ENCODE assay signal across 1 cellular context in the genomic region with DNA sequence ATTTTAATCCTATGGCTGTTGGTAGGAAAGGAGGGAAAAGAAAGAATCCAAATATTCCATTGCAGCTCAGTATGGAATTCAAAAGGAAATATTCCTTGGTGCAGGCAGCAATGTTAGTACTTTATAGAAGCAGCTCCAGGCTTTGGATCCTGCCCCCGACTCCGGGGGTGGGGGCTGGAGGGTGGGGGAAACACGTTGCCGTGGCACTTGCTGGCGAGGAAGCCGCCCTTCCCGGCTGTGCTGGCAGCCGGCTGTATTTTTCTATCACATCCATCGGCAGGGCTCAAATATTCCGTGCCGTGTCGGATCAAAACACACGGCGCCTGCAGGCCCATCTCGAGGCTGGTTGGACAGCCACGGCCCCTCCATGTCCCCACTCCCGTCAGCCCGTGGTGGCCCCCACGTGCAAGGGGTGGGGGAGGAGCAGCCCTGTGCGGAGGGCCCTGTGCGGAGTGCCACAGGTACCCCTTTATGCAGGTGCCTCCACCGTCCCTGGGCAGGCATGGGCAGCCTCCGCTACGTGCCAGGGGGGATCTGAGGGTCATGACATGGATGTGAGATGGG.
TF ChIP-seq lines count a peak whose summit lies in the region.

No MANE protein-coding gene starts in this region.

TF ChIP-seq in H1, 55 proteins besides CTCF, POLR2A, EP300 and RAD21:
- TF ChIP-seq JUND (IDR thresholded peaks at IDR 0.05; ENCODE audit: low read length) (no peak), SAP30 (IDR thresholded peaks at IDR 0.05; ENCODE audit: insufficient read depth, insufficient replicate concordance, low read length) (no peak), SRF (IDR thresholded peaks at IDR 0.05; ENCODE audit: low read depth, low read length) (no peak), FOSL1 (IDR thresholded peaks at IDR 0.05; ENCODE audit: insufficient read depth, low read depth, low read length) (no peak), HDAC6 (IDR thresholded peaks at IDR 0.05; ENCODE audit: low read depth, low read length) (no peak)
TF ChIP-seq in H1: peak in this region for 0.
